Comparison of ENCODE assay signal across 22 cellular contexts in genomic region chr1:32330558-32331127, GRCh38. TPM values are rescaled to one million over a fixed set of nuclear protein-coding genes. Genes with fewer than 3 reads are reported as not detected.
DNase-seq lines count a peak whose midpoint lies in the region; ATAC-seq and TF ChIP-seq lines count a peak whose summit lies in the region.
"Had no signal": no experiment of that assay in that cellular context is flagged by ENCODE, and none has a peak within 500 bp of the region (broad histone marks: within the 10 kb centered on the region; RNA-seq: fewer than 3 reads in every experiment).

No MANE protein-coding gene starts in this region.

- TF ChIP-seq POLR2A in thyroid gland (IDR thresholded peaks at IDR 0.05) = no peak

- H3K4me1 ChIP-seq in thyroid gland = peaks cover 45 to 49% of the 10 kb centered on the region in 2 donors

- H3K27me3 Mint-ChIP-seq in activated CD8-positive, alpha-beta T cell treated with anti-CD3 and anti-CD28 coated beads, Interleukin-2, amount 10 ng/mL, durations not matched to agents 7 days and 5 days (ENCODE audit: low read depth) = no peaks in the 10 kb centered on the region
- no peaks in the 10 kb centered on the region for H3K27me3 Mint-ChIP-seq in activated CD8-positive, alpha-beta T cell treated with anti-CD3 and anti-CD28 coated beads for 36 hours
- peaks cover 15% of the 10 kb centered on the region for H3K27me3 Mint-ChIP-seq in endothelial cell (ENCODE audit: unreplicated experiment)
- H3K27me3 Mint-ChIP-seq: activated naive CD4-positive, alpha-beta T cell treated with anti-CD3 and anti-CD28 coated beads, Interleukin-2, amount 10 ng/mL, durations not matched to agents 7 days and 5 days; stimulated activated naive CD8-positive, alpha-beta T cell treated with anti-CD3 and anti-CD28 coated beads, Interleukin-15, amount 100 ng/mL, for 72 hours had no signal

- 71 to 80% methylated on average over 12 of the region's 12 CpGs for WGBS in thyroid gland, 2 donors

- peak overlapping the region; percentile 1 for H3K27ac Mint-ChIP-seq in activated CD8-positive, alpha-beta T cell treated with anti-CD3 and anti-CD28 coated beads, Interleukin-2, amount 10 ng/mL, durations not matched to agents 7 days and 5 days
- H3K27ac Mint-ChIP-seq in activated CD8-positive, alpha-beta T cell treated with anti-CD3 and anti-CD28 coated beads for 36 hours = no peak overlapping the region
- H3K27ac Mint-ChIP-seq in endothelial cell (ENCODE audit: unreplicated experiment) = peak overlapping the region; percentile 44
- H3K27ac Mint-ChIP-seq: activated naive CD4-positive, alpha-beta T cell treated with anti-CD3 and anti-CD28 coated beads, Interleukin-2, amount 10 ng/mL, durations not matched to agents 7 days and 5 days; dendritic cell treated with granulocyte-macrophage colony-stimulating factor and Interleukin-4, amounts not matched to agents 40 ng/mL and 50 ng/mL, for 4 days; stimulated activated naive CD8-positive, alpha-beta T cell treated with anti-CD3 and anti-CD28 coated beads, Interleukin-15, amount 100 ng/mL, for 72 hours had no signal

- H3K4me3 Mint-ChIP-seq in activated CD8-positive, alpha-beta T cell treated with anti-CD3 and anti-CD28 coated beads, Interleukin-2, amount 10 ng/mL, durations not matched to agents 7 days and 5 days = no peak overlapping the region
- H3K4me3 Mint-ChIP-seq in activated CD8-positive, alpha-beta T cell treated with anti-CD3 and anti-CD28 coated beads for 36 hours = no peak overlapping the region
- peak overlapping the region; percentile 3 for H3K4me3 Mint-ChIP-seq in endothelial cell (ENCODE audit: unreplicated experiment)
- H3K4me3 Mint-ChIP-seq: activated naive CD4-positive, alpha-beta T cell treated with anti-CD3 and anti-CD28 coated beads, Interleukin-2, amount 10 ng/mL, durations not matched to agents 7 days and 5 days; dendritic cell treated with granulocyte-macrophage colony-stimulating factor and Interleukin-4, amounts not matched to agents 40 ng/mL and 50 ng/mL, for 4 days; stimulated activated naive CD8-positive, alpha-beta T cell treated with anti-CD3 and anti-CD28 coated beads, Interleukin-15, amount 100 ng/mL, for 72 hours had no signal

- H3K36me3 ChIP-seq in thyroid gland = peaks cover 24 to 25% of the 10 kb centered on the region in 2 donors

- TF ChIP-seq CTCF in activated CD8-positive, alpha-beta T cell treated with anti-CD3 and anti-CD28 coated beads for 36 hours (IDR thresholded peaks at IDR 0.05) = no peak
- TF ChIP-seq CTCF in endothelial cell (IDR thresholded peaks at IDR 0.05; ENCODE audit: unreplicated experiment) = no peak
- no peak for TF ChIP-seq CTCF in thyroid gland (IDR thresholded peaks at IDR 0.05)

- H3K9me3 Mint-ChIP-seq in activated CD8-positive, alpha-beta T cell treated with anti-CD3 and anti-CD28 coated beads, Interleukin-2, amount 10 ng/mL, durations not matched to agents 7 days and 5 days (ENCODE audit: insufficient read depth) = no peaks in the 10 kb centered on the region
- H3K9me3 Mint-ChIP-seq in activated CD8-positive, alpha-beta T cell treated with anti-CD3 and anti-CD28 coated beads for 36 hours = no peaks in the 10 kb centered on the region
- H3K9me3 Mint-ChIP-seq in endothelial cell (ENCODE audit: unreplicated experiment) = no peaks in the 10 kb centered on the region
- H3K9me3 Mint-ChIP-seq: activated naive CD4-positive, alpha-beta T cell treated with anti-CD3 and anti-CD28 coated beads, Interleukin-2, amount 10 ng/mL, durations not matched to agents 7 days and 5 days; dendritic cell treated with granulocyte-macrophage colony-stimulating factor and Interleukin-4, amounts not matched to agents 40 ng/mL and 50 ng/mL, for 4 days; stimulated activated naive CD8-positive, alpha-beta T cell treated with anti-CD3 and anti-CD28 coated beads, Interleukin-15, amount 100 ng/mL, for 72 hours had no signal

- CTCF ChIA-PET in activated CD8-positive, alpha-beta T cell treated with anti-CD3 and anti-CD28 coated beads, Interleukin-2, amount 10 ng/mL, durations not matched to agents 7 days and 5 days (lab: Charles Lee) = no interaction called here
- CTCF ChIA-PET in activated CD8-positive, alpha-beta T cell treated with anti-CD3 and anti-CD28 coated beads for 36 hours (lab: Charles Lee) = interaction anchor here (1.0 to 1.6 kb wide), 5 partner anchors 9 to 82 kb away, joined by 3 to 4 read pairs (median 3); no protein-coding TSS in a partner anchor

- peaks cover 70% of the 10 kb centered on the region for H3K36me3 Mint-ChIP-seq in activated CD8-positive, alpha-beta T cell treated with anti-CD3 and anti-CD28 coated beads, Interleukin-2, amount 10 ng/mL, durations not matched to agents 7 days and 5 days (ENCODE audit: low read depth)
- H3K36me3 Mint-ChIP-seq in activated CD8-positive, alpha-beta T cell treated with anti-CD3 and anti-CD28 coated beads for 36 hours (ENCODE audit: low read depth) = peaks cover 43% of the 10 kb centered on the region
- H3K36me3 Mint-ChIP-seq in endothelial cell (ENCODE audit: low read depth, unreplicated experiment) = peaks cover 51% of the 10 kb centered on the region

- H3K9me3 ChIP-seq in thyroid gland = no peaks in the 10 kb centered on the region
- H3K9me3 ChIP-seq: ascending aorta, spleen, transverse colon had no signal

- H3K27me3 ChIP-seq in thyroid gland = no peaks in the 10 kb centered on the region
- H3K27me3 ChIP-seq: ascending aorta, transverse colon had no signal

- peaks cover 17% of the 10 kb centered on the region for H3K4me1 Mint-ChIP-seq in activated CD8-positive, alpha-beta T cell treated with anti-CD3 and anti-CD28 coated beads, Interleukin-2, amount 10 ng/mL, durations not matched to agents 7 days and 5 days (ENCODE audit: low read depth)
- peaks cover 24% of the 10 kb centered on the region for H3K4me1 Mint-ChIP-seq in activated CD8-positive, alpha-beta T cell treated with anti-CD3 and anti-CD28 coated beads for 36 hours (ENCODE audit: low read depth)
- H3K4me1 Mint-ChIP-seq in endothelial cell (ENCODE audit: unreplicated experiment) = peaks cover 19% of the 10 kb centered on the region

- no peak for ATAC-seq in activated CD8-positive, alpha-beta T cell treated with anti-CD3 and anti-CD28 coated beads, Interleukin-2, amount 10 ng/mL, durations not matched to agents 7 days and 5 days
- no peak for ATAC-seq in activated CD8-positive, alpha-beta T cell treated with anti-CD3 and anti-CD28 coated beads for 36 hours
- no peak for ATAC-seq in left colon
- ATAC-seq: SK-N-SH treated with all-trans-retinoic acid at 6 μM for 48 hours; stimulated activated naive CD8-positive, alpha-beta T cell treated with anti-CD3 and anti-CD28 coated beads, Interleukin-15, amount 100 ng/mL, for 72 hours had no signal

- no peak for DNase-seq in activated CD8-positive, alpha-beta T cell treated with anti-CD3 and anti-CD28 coated beads, Interleukin-2, amount 10 ng/mL, durations not matched to agents 7 days and 5 days
- DNase-seq in activated CD8-positive, alpha-beta T cell treated with anti-CD3 and anti-CD28 coated beads for 36 hours = no peak
- no peak for DNase-seq in endothelial cell (ENCODE audit: low spot score)
- no peak for DNase-seq in thyroid gland
- no peak for DNase-seq in OCI-M1 (lab: John Stamatoyannopoulos, UW)
- DNase-seq in left colon = no peak
- DNase-seq: activated CD4-positive, CD25-positive, alpha-beta regulatory T cell; activated naive CD4-positive, alpha-beta T cell treated with anti-CD3 and anti-CD28 coated beads, Interleukin-2, amount 10 ng/mL, durations not matched to agents 7 days and 5 days; activated T-cell treated with anti-CD3 and anti-CD28 coated beads, Interleukin-2, amount 50 U/mL, for 48 hours; caudate nucleus; NCI-H1048; NCI-H1930; spleen; stimulated activated CD4-positive, alpha-beta T cell treated with anti-CD3 and anti-CD28 coated beads, Interleukin-4, amount 100 ng/mL, for 4 hours; stimulated activated naive CD8-positive, alpha-beta T cell treated with anti-CD3 and anti-CD28 coated beads, Interleukin-15, amount 100 ng/mL, for 72 hours; T1000; transverse colon had no signal

- intact Hi-C loops in activated CD8-positive, alpha-beta T cell treated with anti-CD3 and anti-CD28 coated beads for 36 hours (cut with micrococcal nuclease) = loop anchor here (5.0 kb wide), 1 partner anchor 42 kb away; no protein-coding TSS in a partner anchor
- intact Hi-C loops in thyroid gland (cut with DNase I) = loop anchor here (10.0 kb wide), 1 partner anchor 96 kb away; no protein-coding TSS in a partner anchor
- intact Hi-C loops in left colon (cut with DNase I, micrococcal nuclease) = no loop called here

- POLR2A ChIA-PET in activated CD8-positive, alpha-beta T cell treated with anti-CD3 and anti-CD28 coated beads, Interleukin-2, amount 10 ng/mL, durations not matched to agents 7 days and 5 days (lab: Charles Lee) = interaction anchor here (0.6 to 2.2 kb wide), 2 partner anchors 9 to 13 kb away, joined by 3 to 6 read pairs; no protein-coding TSS in a partner anchor
- POLR2A ChIA-PET in activated CD8-positive, alpha-beta T cell treated with anti-CD3 and anti-CD28 coated beads for 36 hours (lab: Charles Lee) = interaction anchor here (1.7 to 2.4 kb wide), 3 partner anchors 18 to 39 kb away, joined by 3 to 7 read pairs (median 7); partner anchors contain the start of gene HDAC1

- H3K27ac ChIP-seq in thyroid gland = peak overlapping the region in 2 of 3 donors; percentile 46 to 87
- H3K27ac ChIP-seq: ascending aorta, transverse colon had no signal

- H3K4me3 ChIP-seq in thyroid gland (replicated peaks in 1 of 3) = no peak overlapping the region
- H3K4me3 ChIP-seq: ascending aorta, spleen, transverse colon had no signal

RNA-seq across cellular contexts. Expression of gene MARCKSL1, which starts 5.4 kb away (rescaled TPM):
- total RNA-seq in activated CD8-positive, alpha-beta T cell treated with anti-CD3 and anti-CD28 coated beads, Interleukin-2, amount 10 ng/mL, durations not matched to agents 7 days and 5 days = 10 to 100 TPM; 23.1 to 26.1 TPM
- 10 to 100 TPM; 31.2 to 33.5 TPM for total RNA-seq in activated CD8-positive, alpha-beta T cell treated with anti-CD3 and anti-CD28 coated beads for 36 hours
- total RNA-seq in endothelial cell (ENCODE audit: unreplicated experiment) (730 TPM), thyroid gland (10 to 100 TPM; 62.1 to 97.3 (median 70.6) TPM), left colon (100 to 1,000 TPM; 135 to 144 TPM)

RNA-seq across cellular contexts. Expression of gene FAM229A, which starts 31.6 kb away (rescaled TPM):
- 1 to 10 TPM; 2.6 to 3.2 TPM for total RNA-seq in activated CD8-positive, alpha-beta T cell treated with anti-CD3 and anti-CD28 coated beads, Interleukin-2, amount 10 ng/mL, durations not matched to agents 7 days and 5 days
- 1 to 10 TPM; 4.6 to 5.5 TPM for total RNA-seq in activated CD8-positive, alpha-beta T cell treated with anti-CD3 and anti-CD28 coated beads for 36 hours
- total RNA-seq in endothelial cell (ENCODE audit: unreplicated experiment) (8.5 TPM), thyroid gland (10 to 100 TPM in 1 of 4 donors, 1 to 10 TPM in 3; 5.1 to 20.0 (median 7.4) TPM), left colon (1 to 10 TPM; 7.9 to 8.9 TPM)

RNA-seq across cellular contexts. Expression of gene TSSK3, which starts 31.7 kb away (rescaled TPM):
- total RNA-seq in activated CD8-positive, alpha-beta T cell treated with anti-CD3 and anti-CD28 coated beads, Interleukin-2, amount 10 ng/mL, durations not matched to agents 7 days and 5 days = under 1 TPM in 1 of 2 experiments, not detected in 1; 0.21 TPM
- total RNA-seq in activated CD8-positive, alpha-beta T cell treated with anti-CD3 and anti-CD28 coated beads for 36 hours = under 1 TPM; 0.85 to 0.90 TPM
- total RNA-seq in endothelial cell (ENCODE audit: unreplicated experiment) (0.67 TPM), thyroid gland (1 to 10 TPM; 1.2 to 6.0 (median 2.9) TPM), left colon (1 to 10 TPM; 1.2 to 1.9 TPM)
- total RNA-seq: Daoy, lung microvascular endothelial cell had no signal

RNA-seq across cellular contexts. Expression of gene HDAC1, which starts 38.8 kb away (rescaled TPM):
- 100 to 1,000 TPM; 219 to 227 TPM for total RNA-seq in activated CD8-positive, alpha-beta T cell treated with anti-CD3 and anti-CD28 coated beads, Interleukin-2, amount 10 ng/mL, durations not matched to agents 7 days and 5 days
- total RNA-seq in activated CD8-positive, alpha-beta T cell treated with anti-CD3 and anti-CD28 coated beads for 36 hours = 100 to 1,000 TPM; 126 to 127 TPM
- total RNA-seq in endothelial cell (ENCODE audit: unreplicated experiment) (143 TPM), thyroid gland (10 to 100 TPM; 78.2 to 96.8 (median 85.0) TPM), left colon (100 to 1,000 TPM; 218 to 252 TPM)

Comparison
In these comparisons a context has a peak if more than half of its experiments do, and no peak if none do; other contexts are left out.
1. intact Hi-C loops: an anchor here in activated CD8-positive, alpha-beta T cell treated with anti-CD3 and anti-CD28 coated beads for 36 hours (5.0 kb wide) and thyroid gland (10.0 kb wide); none called in left colon.